8 cellular contexts compared by ENCODE assay signal in genomic region chr17:82231562-82232321, GRCh38.
DNase-seq lines count a peak whose midpoint lies in the region; ATAC-seq and TF ChIP-seq lines count a peak whose summit lies in the region.

No MANE protein-coding gene starts in this region.

- no peaks in the 10 kb centered on the region for H3K9me3 Mint-ChIP-seq in nephron

- TF ChIP-seq CTCF in AG10803 (conservative IDR thresholded peaks at IDR 0.05; ENCODE audit: low read length) (no peak), fibroblast of mammary gland (conservative IDR thresholded peaks at IDR 0.05; ENCODE audit: control insufficient read depth, insufficient read depth, low read depth, low read length) (no peak), nephron (IDR thresholded peaks at IDR 0.05; ENCODE audit: unreplicated experiment in 3 of 3) (no peak)

- peak overlapping the region; percentile 46 to 66 (median 51) for H3K4me3 Mint-ChIP-seq in nephron

- peaks cover 19% of the 10 kb centered on the region for H3K4me1 Mint-ChIP-seq in nephron

- ATAC-seq in GM19455 (IDR thresholded peaks at IDR 0.05; ENCODE audit: unreplicated experiment) (peak; percentile 3), GM18858 (IDR thresholded peaks at IDR 0.05; ENCODE audit: unreplicated experiment) (no peak)

- no peak overlapping the region for H3K27ac Mint-ChIP-seq in nephron

- peak overlapping the region; percentile 94 for H3K4me3 ChIP-seq in AG10803 (ENCODE audit: low read length)
- peak overlapping the region; percentile 63 for H3K4me3 ChIP-seq in fibroblast of mammary gland (ENCODE audit: control insufficient read depth, low read depth, low read length)

- H3K27me3 Mint-ChIP-seq in nephron (ENCODE audit: low read depth), result peaks cover 15% of the 10 kb centered on the region

- no peaks in the 10 kb centered on the region for H3K36me3 Mint-ChIP-seq in nephron (ENCODE audit: low read depth)

- DNase-seq in AG10803 (ENCODE audit: low read depth), result peak; percentile 51
- DNase-seq in SIG-M5 treated with dmso at 0.1 percent for 504 hours (lab: John Stamatoyannopoulos, UW; ENCODE audit: unreplicated experiment), result peak; percentile 92
- peak; percentile 82 for DNase-seq in fibroblast of mammary gland (ENCODE audit: low read depth)
- no peak for DNase-seq in GOT3 (lab: John Stamatoyannopoulos, UW)
- DNase-seq in dedifferentiated amniotic fluid mesenchymal stem cell (ENCODE audit: extremely low spot score), result no peak

Comparison
In these comparisons a context has a peak if more than half of its experiments do, and no peak if none do; other contexts are left out.
1. DNase-seq: peak in AG10803 (single experiment), SIG-M5 treated with dmso at 0.1 percent for 504 hours (single experiment) and fibroblast of mammary gland (single experiment); none in GOT3 (single experiment) and dedifferentiated amniotic fluid mesenchymal stem cell (single experiment).